In genomic region chr14:77825895-77826519, GRCh38 we compare ENCODE assay signal across 17 cellular contexts.
"Had no signal": no experiment of that assay in that cellular context is flagged by ENCODE, and none has a peak within 500 bp of the region (broad histone marks: within the 10 kb centered on the region; RNA-seq: fewer than 3 reads in every experiment).

No MANE protein-coding gene starts in this region.

- H3K27me3 ChIP-seq: ascending aorta, neural progenitor cell, thyroid gland, vagina had no signal

- H3K4me3 ChIP-seq: ascending aorta, neural progenitor cell, thyroid gland, vagina had no signal

- H3K9ac ChIP-seq: neural progenitor cell, parathyroid adenoma had no signal

- H2AFZ ChIP-seq: neural progenitor cell, parathyroid adenoma had no signal

- H3K4me1 Mint-ChIP-seq: activated naive CD8-positive, alpha-beta T cell treated with anti-CD3 and anti-CD28 coated beads, Interleukin-2, amount 50 U/mL, for 24 hours; neural progenitor cell; stimulated activated effector memory CD8-positive, alpha-beta T cell treated with anti-CD3 and anti-CD28 coated beads, Interleukin-12 subunit alpha, Interleukin-12 subunit beta, amount 100 ng/mL, for 72 hours had no signal

- H3K27ac ChIP-seq: ascending aorta, neural progenitor cell, parathyroid adenoma, thyroid gland, vagina had no signal

- DNase-seq: activated CD4-positive, alpha-beta T cell treated with anti-CD3 and anti-CD28 coated beads, Interleukin-2, amount 50 U/mL, for 48 hours; activated CD4-positive, CD25-positive, alpha-beta regulatory T cell treated with anti-CD3 and anti-CD28 coated beads, Interleukin-2, amount 50 U/mL, for 72 hours; activated naive CD4-positive, alpha-beta T cell treated with anti-CD3 and anti-CD28 coated beads for 36 hours; activated naive CD8-positive, alpha-beta T cell treated with anti-CD3 and anti-CD28 coated beads, Interleukin-2, amount 50 U/mL, for 24 hours; activated T-cell treated with anti-CD3 and anti-CD28 coated beads, Interleukin-2, amount 50 U/mL, for 1 hour; hypothalamus; kidney; midbrain; stimulated activated CD4-positive, alpha-beta T cell treated with anti-CD3 and anti-CD28 coated beads, Interleukin-12 subunit alpha, Interleukin-12 subunit beta, amount 100 ng/mL, for 4 hours; thyroid gland had no signal

- H3K36me3 ChIP-seq: neural progenitor cell had no signal

- H3K27ac Mint-ChIP-seq: activated naive CD4-positive, alpha-beta T cell treated with anti-CD3 and anti-CD28 coated beads for 36 hours; activated naive CD8-positive, alpha-beta T cell treated with anti-CD3 and anti-CD28 coated beads, Interleukin-2, amount 50 U/mL, for 24 hours; activated T-helper 2 cell treated with anti-CD3 and anti-CD28 coated beads, Interferon-gamma antibody, Interleukin-2, Interleukin-4, amounts not matched to agents 10 μg/mL and 5 μg/mL and 100 μg/mL, durations not matched to agents 14 hours and 24 hours and 36 hours; neural progenitor cell; stimulated activated effector memory CD8-positive, alpha-beta T cell treated with anti-CD3 and anti-CD28 coated beads, Interleukin-12 subunit alpha, Interleukin-12 subunit beta, amount 100 ng/mL, for 72 hours; T-helper 2 cell treated with Interferon-gamma antibody and Interleukin-4, amounts not matched to agents 5 μg/mL and 100 μg/mL, for 36 hours had no signal

- H3K27me3 Mint-ChIP-seq: activated naive CD8-positive, alpha-beta T cell treated with anti-CD3 and anti-CD28 coated beads, Interleukin-2, amount 50 U/mL, for 24 hours had no signal

- H3K9me3 Mint-ChIP-seq: activated naive CD4-positive, alpha-beta T cell treated with anti-CD3 and anti-CD28 coated beads for 36 hours; activated naive CD8-positive, alpha-beta T cell treated with anti-CD3 and anti-CD28 coated beads, Interleukin-2, amount 50 U/mL, for 24 hours; activated T-helper 2 cell treated with anti-CD3 and anti-CD28 coated beads, Interferon-gamma antibody, Interleukin-2, Interleukin-4, amounts not matched to agents 10 μg/mL and 5 μg/mL and 100 μg/mL, durations not matched to agents 14 hours and 24 hours and 36 hours; neural progenitor cell; stimulated activated effector memory CD8-positive, alpha-beta T cell treated with anti-CD3 and anti-CD28 coated beads, Interleukin-12 subunit alpha, Interleukin-12 subunit beta, amount 100 ng/mL, for 72 hours; T-helper 2 cell treated with Interferon-gamma antibody and Interleukin-4, amounts not matched to agents 5 μg/mL and 100 μg/mL, for 36 hours had no signal

- ATAC-seq: activated naive CD8-positive, alpha-beta T cell treated with anti-CD3 and anti-CD28 coated beads, Interleukin-2, amount 50 U/mL, for 24 hours; stimulated activated effector memory CD8-positive, alpha-beta T cell treated with anti-CD3 and anti-CD28 coated beads, Interleukin-12 subunit alpha, Interleukin-12 subunit beta, amount 100 ng/mL, for 72 hours had no signal

- H3K9me3 ChIP-seq: ascending aorta, thyroid gland, vagina had no signal

- H3K4me3 Mint-ChIP-seq: activated naive CD4-positive, alpha-beta T cell treated with anti-CD3 and anti-CD28 coated beads for 36 hours; activated naive CD8-positive, alpha-beta T cell treated with anti-CD3 and anti-CD28 coated beads, Interleukin-2, amount 50 U/mL, for 24 hours; neural progenitor cell; stimulated activated effector memory CD8-positive, alpha-beta T cell treated with anti-CD3 and anti-CD28 coated beads, Interleukin-12 subunit alpha, Interleukin-12 subunit beta, amount 100 ng/mL, for 72 hours; T-helper 2 cell treated with Interferon-gamma antibody and Interleukin-4, amounts not matched to agents 5 μg/mL and 100 μg/mL, for 36 hours had no signal

- H3K4me2 ChIP-seq: neural progenitor cell had no signal

- H3K4me1 ChIP-seq: ascending aorta, neural progenitor cell, parathyroid adenoma, thyroid gland, vagina had no signal
